ENCODE assay signal across 21 cellular contexts in genomic region chr1:186730951-186731350, GRCh38. TPM values are rescaled to one million over a fixed set of nuclear protein-coding genes. Genes with fewer than 3 reads are reported as not detected.
DNase-seq lines count a peak whose midpoint lies in the region; ATAC-seq and TF ChIP-seq lines count a peak whose summit lies in the region.
"Had no signal": no experiment of that assay in that cellular context is flagged by ENCODE, and none has a peak within 500 bp of the region (broad histone marks: within the 10 kb centered on the region; RNA-seq: fewer than 3 reads in every experiment).

No MANE protein-coding gene starts in this region.

- no peak overlapping the region for H3K9ac ChIP-seq in OCI-LY3 (ENCODE audit: low read length)

- peak overlapping the region; percentile 37 for H3K4me3 ChIP-seq in OCI-LY3 (ENCODE audit: low read length)
- H3K4me3 ChIP-seq: SJCRH30 had no signal

- peaks cover 12% of the 10 kb centered on the region for H3K36me3 ChIP-seq in OCI-LY3 (replicated peaks; ENCODE audit: low read depth, low read length)
- H3K36me3 ChIP-seq: SJCRH30 had no signal

- ATAC-seq in GM19324 (IDR thresholded peaks at IDR 0.05; ENCODE audit: low FRiP score, unreplicated experiment): peak; percentile 73
- ATAC-seq in HG03196 (IDR thresholded peaks at IDR 0.05; ENCODE audit: unreplicated experiment): peak; percentile 68
- ATAC-seq in GM18873 (IDR thresholded peaks at IDR 0.05; ENCODE audit: low FRiP score, unreplicated experiment): no peak
- ATAC-seq in HG02852 (IDR thresholded peaks at IDR 0.05; ENCODE audit: unreplicated experiment): no peak
- ATAC-seq: PC-3 had no signal

- peaks cover 37% of the 10 kb centered on the region for H3K4me1 ChIP-seq in OCI-LY3 (ENCODE audit: low read length)
- H3K4me1 ChIP-seq: SJCRH30 had no signal

- no peaks in the 10 kb centered on the region for H3K27me3 ChIP-seq in OCI-LY3 (ENCODE audit: low read depth, low read length)
- H3K27me3 ChIP-seq: SJCRH30 had no signal

- no peak overlapping the region for H2AFZ ChIP-seq in OCI-LY3 (ENCODE audit: low read depth, low read length)

- no peaks in the 10 kb centered on the region for H3K79me2 ChIP-seq in OCI-LY3 (ENCODE audit: low read length)

- H3K27ac ChIP-seq in OCI-LY3 (ENCODE audit: low read length): peak overlapping the region; percentile 50
- H3K27ac ChIP-seq: SJCRH30 had no signal

- peaks cover 3% of the 10 kb centered on the region for H3K9me3 ChIP-seq in OCI-LY3 (ENCODE audit: insufficient read depth, low read length)
- H3K9me3 ChIP-seq: SJCRH30 had no signal

- intact Hi-C loops in cardiac septum (cut with DNase I): no loop called here

- DNase-seq in Caki2 (ENCODE audit: low read depth) (peak; percentile 26), cardiac septum (ENCODE audit: low spot score) (no peak)
- DNase-seq: ACHN, AML-193, COR-L47, DMS53, H7, KG1, NCI-H1105 treated with DMSO at 0.1 percent for 48 hours, NCI-H1694 treated with DMSO at 0.1 percent for 48 hours, NCI-H2107, NCI-H2227 treated with DMSO at 0.1 percent for 48 hours, NCI-H524, PC-3, SJCRH30, SW 1271 had no signal

- TF ChIP-seq CTCF in OCI-LY3 (IDR thresholded peaks at IDR 0.05; ENCODE audit: low read depth, low read length): no peak

- no peaks in the 10 kb centered on the region for H4K20me1 ChIP-seq in OCI-LY3 (ENCODE audit: insufficient read depth, low read length)

- H3K4me2 ChIP-seq in OCI-LY3 (ENCODE audit: low read length): peak overlapping the region; percentile 63

- in situ Hi-C loops in Caki2 (cut with HindIII; ENCODE audit: low pct_unique_long_range_greater_than_20kb, low sequenced_read_pairs): no loop called here

RNA-seq across cellular contexts. Expression of gene PTGS2, which starts 50.7 kb away (rescaled TPM):
- total RNA-seq in Caki2 (2014; rRNA removed; shearing (Covaris generic); ENCODE audit: low replicate concordance): 0.03 and 0.20 TPM in 2 replicates
- 0.81 TPM for total RNA-seq in cardiac septum
- total RNA-seq: SJCRH30 had no signal

Comparison
In these comparisons a context has a peak if more than half of its experiments do, and no peak if none do; other contexts are left out.
1. ATAC-seq: peak in GM19324 (single experiment) and HG03196 (single experiment); none in GM18873 (single experiment) and HG02852 (single experiment).